Comparison of ENCODE assay signal across 27 cellular contexts in the genomic region with DNA sequence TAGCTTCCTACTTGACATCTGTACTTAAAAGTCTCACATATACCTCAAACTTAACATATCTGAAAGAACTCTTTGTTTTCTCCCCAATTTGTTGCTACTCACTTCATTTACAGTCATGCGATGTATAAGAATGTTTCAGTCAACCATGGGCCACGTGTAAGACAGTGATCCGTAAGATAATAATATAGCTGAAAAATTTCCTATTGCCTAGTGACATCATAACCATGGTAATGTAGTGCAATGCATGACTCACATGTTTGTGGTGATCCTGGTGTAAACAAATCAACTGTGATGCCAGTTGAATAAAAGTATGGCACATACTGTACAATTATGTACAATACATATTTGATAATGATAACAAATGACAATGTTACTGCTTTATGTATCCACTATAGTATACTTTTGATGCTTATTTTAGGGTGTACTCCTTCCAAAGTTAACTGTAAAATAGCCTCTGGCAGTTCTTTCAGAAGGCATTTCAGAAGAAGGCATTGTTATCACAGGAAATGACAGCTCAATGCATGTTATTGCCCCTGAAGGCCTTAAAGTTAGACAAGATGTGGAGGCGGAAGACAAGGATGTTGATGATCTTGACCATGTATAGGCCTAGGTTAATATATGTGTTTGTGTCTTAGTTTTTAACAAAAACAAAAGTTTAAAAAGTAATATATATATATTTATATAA.
"Had no signal": no experiment of that assay in that cellular context is flagged by ENCODE, and none has a peak within 500 bp of the region (broad histone marks: within the 10 kb centered on the region; RNA-seq: fewer than 3 reads in every experiment).

No MANE protein-coding gene starts in this region.

- ATAC-seq: activated CD4-positive, CD25-positive, alpha-beta regulatory T cell treated with anti-CD3 and anti-CD28 coated beads, Interleukin-2, amount 50 U/mL, for 24 hours; activated CD8-positive, alpha-beta T cell treated with anti-CD3 and anti-CD28 coated beads for 36 hours; activated T-cell treated with anti-CD3 and anti-CD28 coated beads, Interleukin-2, amount 50 U/mL, for 4 hours; activated T-helper 17 cell treated with anti-CD3 and anti-CD28 coated beads, Interleukin-2, amount 50 U/mL, for 72 hours; body of pancreas; T-cell had no signal

- H3K4me3 ChIP-seq: body of pancreas, cardiac muscle cell, colonic mucosa, esophagus squamous epithelium had no signal

- H3K36me3 ChIP-seq: cardiac muscle cell, colonic mucosa, esophagus squamous epithelium, WERI-Rb-1 had no signal

- H3K4me1 ChIP-seq: body of pancreas, colonic mucosa, esophagus squamous epithelium had no signal

- DNase-seq: activated B cell treated with CpG ODN at 0.5 μM for 24 hours; activated CD4-positive, alpha-beta T cell treated with anti-CD3 and anti-CD28 coated beads for 48 hours; activated CD4-positive, alpha-beta T cell treated with anti-CD3 and anti-CD28 coated beads, Interleukin-2, amount 50 U/mL, for 1 hour; activated CD4-positive, alpha-beta T cell treated with anti-CD3 and anti-CD28 coated beads, Interleukin-2, amount 50 U/mL, for 48 hours; activated CD8-positive, alpha-beta memory T cell treated with anti-CD3 and anti-CD28 coated beads for 24 hours; activated CD8-positive, alpha-beta T cell treated with anti-CD3 and anti-CD28 coated beads for 36 hours; activated effector memory CD4-positive, alpha-beta T cell treated with Interleukin-2 at 50 U/mL for 16 hours; activated gamma-delta T cell treated with Interleukin-2 at 50 U/mL for 16 hours; activated naive CD4-positive, alpha-beta T cell treated with anti-CD3 and anti-CD28 coated beads, Interleukin-2, amount 50 U/mL, for 16 hours; activated naive CD4-positive, alpha-beta T cell treated with Interleukin-2 at 50 U/mL for 16 hours; activated T-cell treated with anti-CD3 and anti-CD28 coated beads, Interleukin-2, amount 50 U/mL, for 4 hours; amygdala; aorta; body of pancreas; central memory CD4-positive, alpha-beta T cell; cerebellar nuclear complex; colonic mucosa; effector CD8-positive, alpha-beta T cell; esophagus squamous epithelium; head of caudate nucleus; T-cell; T-helper 9 cell; WERI-Rb-1 had no signal

- H3K27ac ChIP-seq: body of pancreas, cardiac muscle cell, colonic mucosa, epithelial cell of prostate, esophagus squamous epithelium, WERI-Rb-1 had no signal

- H3K27me3 ChIP-seq: body of pancreas, cardiac muscle cell, colonic mucosa, esophagus squamous epithelium had no signal

- H3K9me3 ChIP-seq: body of pancreas, colonic mucosa, esophagus squamous epithelium had no signal
